In genomic region chr1:6473974-6474814, GRCh38 we compare ENCODE assay signal across 20 cellular contexts. TPM values are rescaled to one million over a fixed set of nuclear protein-coding genes. Genes with fewer than 3 reads are reported as not detected.
DNase-seq lines count a peak whose midpoint lies in the region; ATAC-seq and TF ChIP-seq lines count a peak whose summit lies in the region.
"Had no signal": no experiment of that assay in that cellular context is flagged by ENCODE, and none has a peak within 500 bp of the region (broad histone marks: within the 10 kb centered on the region; RNA-seq: fewer than 3 reads in every experiment).

No MANE protein-coding gene starts in this region.

- H3K9me3 ChIP-seq in lower lobe of right lung (no peaks in the 10 kb centered on the region), breast epithelium (no peaks in the 10 kb centered on the region)
- H3K9me3 ChIP-seq: body of pancreas, vagina had no signal

- TF ChIP-seq CTCF in lower lobe of right lung (IDR thresholded peaks at IDR 0.05) (no peak), breast epithelium (IDR thresholded peaks at IDR 0.05) (no peak)

- no peak for ATAC-seq in lower lobe of right lung
- ATAC-seq: activated CD8-positive, alpha-beta T cell treated with anti-CD3 and anti-CD28 coated beads for 36 hours; body of pancreas had no signal

- H3K36me3 ChIP-seq in H7 (replicated peaks; ENCODE audit: control insufficient read depth, insufficient read depth, low read length), result peaks cover 6% of the 10 kb centered on the region
- H3K36me3 ChIP-seq in lower lobe of right lung, result peaks cover 13% of the 10 kb centered on the region
- H3K36me3 ChIP-seq in breast epithelium, result no peaks in the 10 kb centered on the region

- H3K27ac ChIP-seq in lower lobe of right lung, result no peak overlapping the region
- no peak overlapping the region for H3K27ac ChIP-seq in breast epithelium
- H3K27ac ChIP-seq: body of pancreas, hepatocyte, vagina had no signal

- H3K4me3 ChIP-seq in H7 (ENCODE audit: insufficient read depth, low read depth, low read length), result no peak overlapping the region
- no peak overlapping the region for H3K4me3 ChIP-seq in lower lobe of right lung
- no peak overlapping the region for H3K4me3 ChIP-seq in breast epithelium
- H3K4me3 ChIP-seq: body of pancreas, hepatocyte, vagina had no signal

- H3K4me1 ChIP-seq in lower lobe of right lung (peaks cover 7% of the 10 kb centered on the region), breast epithelium (no peaks in the 10 kb centered on the region)
- H3K4me1 ChIP-seq: vagina had no signal

- DNase-seq in H7 (peak; percentile 86), NCI-H2081 (lab: John Stamatoyannopoulos, UW) (peak; percentile 93 to 95), NCI-H748 treated with DMSO at 0.1 percent for 48 hours (lab: John Stamatoyannopoulos, UW) (peak; percentile 36), lower lobe of right lung (peak; percentile 44), breast epithelium (ENCODE audit: low spot score in 2 of 2) (no peak), RKO (ENCODE audit: low spot score) (no peak), AML-193 (lab: John Stamatoyannopoulos, UW) (no peak), DMS 273 treated with DMSO at 0.1 percent for 48 hours (lab: John Stamatoyannopoulos, UW) (no peak)
- DNase-seq: activated CD4-positive, CD25-positive, alpha-beta regulatory T cell; activated CD8-positive, alpha-beta T cell treated with anti-CD3 and anti-CD28 coated beads for 36 hours; activated T-cell treated with anti-CD3 and anti-CD28 coated beads, Interleukin-2, amount 50 U/mL, for 72 hours; body of pancreas; cortex of kidney; GF-D8; NCI-H1694 treated with DMSO at 0.1 percent for 48 hours; nephron progenitor cell; stimulated activated CD4-positive, alpha-beta T cell treated with anti-CD3 and anti-CD28 coated beads, Interleukin-2, amount 100 ng/mL, for 48 hours had no signal

- no peak for TF ChIP-seq POLR2A in breast epithelium (IDR thresholded peaks at IDR 0.05)

- H3K27me3 ChIP-seq in H7 (ENCODE audit: control insufficient read depth, insufficient read depth, low read length) (peaks cover 6% of the 10 kb centered on the region; the same call in 1 of the 2 replicates), lower lobe of right lung (ENCODE audit: low read depth) (no peaks in the 10 kb centered on the region), breast epithelium (no peaks in the 10 kb centered on the region)
- H3K27me3 ChIP-seq: body of pancreas, hepatocyte, vagina had no signal

- intact Hi-C loops in lower lobe of right lung (cut with DNase I), result no loop called here
- intact Hi-C loops in breast epithelium (cut with DNase I; ENCODE audit: low total_unique reads), result no loop called here

RNA-seq across cellular contexts. Expression of gene TNFRSF25, which starts 8.2 kb away (rescaled TPM):
- total RNA-seq in H7 (2014; rRNA removed; shearing (Covaris generic)), result 5.4 and 15.7 TPM in 2 replicates
- total RNA-seq in lower lobe of right lung, result 8.2 TPM
- 10 to 100 TPM in 2 of 3 donors, 1 to 10 TPM in 1; 3.8 to 13.1 (median 12.4) TPM for total RNA-seq in breast epithelium

RNA-seq across cellular contexts. Expression of gene PLEKHG5, which starts 17.3 kb away (rescaled TPM):
- 17.2 and 27.4 TPM in 2 replicates for total RNA-seq in H7 (2014; rRNA removed; shearing (Covaris generic))
- total RNA-seq in lower lobe of right lung, result 9.5 TPM
- 10 to 100 TPM in 2 of 3 donors, 1 to 10 TPM in 1; 7.0 to 12.0 (median 11.8) TPM for total RNA-seq in breast epithelium

RNA-seq across cellular contexts. Expression of gene ESPN, which starts 49.6 kb away (rescaled TPM):
- 8.7 and 9.3 TPM in 2 replicates for total RNA-seq in H7 (2014; rRNA removed; shearing (Covaris generic))
- 8.3 TPM for total RNA-seq in lower lobe of right lung
- total RNA-seq in breast epithelium, result 10 to 100 TPM in 2 of 3 donors, not detected in 1; 10.8 to 11.1 TPM
- total RNA-seq: fibroblast of villous mesenchyme had no signal

RNA-seq across cellular contexts. Expression of gene HES2, which starts 54.5 kb away (rescaled TPM):
- total RNA-seq in H7 (2014; rRNA removed; shearing (Covaris generic)), result 0.04 and 0.62 TPM in 2 replicates
- total RNA-seq in lower lobe of right lung (6.4 TPM), breast epithelium (1 to 10 TPM in 2 of 3 donors, not detected in 1; 3.4 to 3.6 TPM)

Comparison
In these comparisons a context has a peak if more than half of its experiments do, and no peak if none do; other contexts are left out.
1. DNase-seq: peak in H7 (single experiment), NCI-H2081 (2 of 2), NCI-H748 treated with DMSO at 0.1 percent for 48 hours (single experiment) and lower lobe of right lung (single experiment); none in breast epithelium (0 of 2), RKO (single experiment), AML-193 (0 of 2) and DMS 273 treated with DMSO at 0.1 percent for 48 hours (single experiment).